ENCODE assay signal across 9 cellular contexts in genomic region chr7:47541485-47541884, GRCh38. TPM values are rescaled to one million over a fixed set of nuclear protein-coding genes. Genes with fewer than 3 reads are reported as not detected.
DNase-seq lines count a peak whose midpoint lies in the region; ATAC-seq, FAIRE-seq and TF ChIP-seq lines count a peak whose summit lies in the region.
"Not testable (repeated sequence)": the region's sequence is repeated elsewhere in the genome, so short reads cannot be mapped to it uniquely, and the experiment has no call there.
"Had no signal": no experiment of that assay in that cellular context is flagged by ENCODE, and none has a peak within 500 bp of the region (broad histone marks: within the 10 kb centered on the region; RNA-seq: fewer than 3 reads in every experiment).

No MANE protein-coding gene starts in this region.

- H3K36me3 ChIP-seq in Caco-2 (ENCODE audit: control insufficient read depth, insufficient read depth, low read length); Panc1 (ENCODE audit: control insufficient read depth, insufficient read depth, low read length); kidney (ENCODE audit: control insufficient read depth in 1 of 2, insufficient read depth in 2 of 2, low read length in 2 of 2): not testable (repeated sequence)

- TF ChIP-seq CTCF in A549 (IDR thresholded peaks at IDR 0.05); Caco-2 (IDR thresholded peaks at IDR 0.05; ENCODE audit: insufficient read depth in 1 of 2, low read depth in 1 of 2, low read length in 1 of 2, severe bottlenecking in 1 of 2, unreplicated experiment in 1 of 2); Panc1 (IDR thresholded peaks at IDR 0.05); chondrocyte (IDR thresholded peaks at IDR 0.05); kidney (IDR thresholded peaks at IDR 0.05; ENCODE audit: borderline replicate concordance, extremely low read depth, insufficient read depth); mesothelial cell of epicardium (IDR thresholded peaks at IDR 0.05; ENCODE audit: unreplicated experiment); osteocyte (IDR thresholded peaks at IDR 0.05): not testable (repeated sequence)

- not testable (repeated sequence) for H3K9ac ChIP-seq in kidney (ENCODE audit: low read length in 2 of 2)

- not testable (repeated sequence) for H3K4me3 Mint-ChIP-seq in Caco-2 (ENCODE audit: unreplicated experiment); chondrocyte (ENCODE audit: unreplicated experiment); mesothelial cell of epicardium; osteocyte (ENCODE audit: unreplicated experiment); stimulated activated naive B cell treated with anti-CD40 and anti-IgM and Interleukin-4, amounts not matched to agents 10 μg/mL and 1 μg/mL and 100 μg/mL, for 72 hours

- intact Hi-C loops in Caco-2 (cut with micrococcal nuclease; ENCODE audit: unreplicated experiment); Panc1 (cut with micrococcal nuclease; ENCODE audit: unreplicated experiment); kidney (cut with DNase I): not testable (repeated sequence)

- H3K27ac ChIP-seq in A549 (peak overlapping the region in 1 of 2 experiments; percentile 81; a peak in 3 of 6 replicates), Panc1 (ENCODE audit: low read length) (peak overlapping the region; percentile 99), kidney (ENCODE audit: low read depth in 2 of 2, low read length in 2 of 2) (peak overlapping the region in 1 of 2 donors; percentile 49)

- H3K4me1 Mint-ChIP-seq in Caco-2 (ENCODE audit: low read depth, unreplicated experiment) (peaks cover 56% of the 10 kb centered on the region), chondrocyte (ENCODE audit: low read depth) (peaks cover 68% of the 10 kb centered on the region), mesothelial cell of epicardium (peaks cover 50% of the 10 kb centered on the region), osteocyte (ENCODE audit: unreplicated experiment) (peaks cover 48% of the 10 kb centered on the region)
- H3K4me1 Mint-ChIP-seq in stimulated activated naive B cell treated with anti-CD40 and anti-IgM and Interleukin-4, amounts not matched to agents 10 μg/mL and 1 μg/mL and 100 μg/mL, for 72 hours = peaks cover 33 to 54% of the 10 kb centered on the region in 2 donors

- POLR2A ChIA-PET in A549 (lab: Yijun Ruan, JAX); Caco-2 (lab: Charles Lee): not testable (repeated sequence)
- POLR2A ChIA-PET in Panc1 (lab: Charles Lee) = interaction anchor here (0.6 to 0.7 kb wide), 2 partner anchors 123 to 394 kb away, joined by 3 to 4 read pairs; no protein-coding TSS in a partner anchor

- H3K4me2 ChIP-seq in A549 = 0 out of 3 replicates have a peak overlapping the region, but pooled peaks have one; percentile 65

- not testable (repeated sequence) for TF ChIP-seq RAD21 in A549 (conservative IDR thresholded peaks at IDR 0.05 in 1 of 2, IDR thresholded peaks at IDR 0.05 in 1 of 2)

- H3K36me3 Mint-ChIP-seq in Caco-2 (ENCODE audit: insufficient read depth, unreplicated experiment) = peaks cover 86% of the 10 kb centered on the region
- H3K36me3 Mint-ChIP-seq in chondrocyte (ENCODE audit: low read depth) = peaks cover 11% of the 10 kb centered on the region
- peaks cover 24% of the 10 kb centered on the region for H3K36me3 Mint-ChIP-seq in mesothelial cell of epicardium
- H3K36me3 Mint-ChIP-seq in osteocyte (ENCODE audit: unreplicated experiment); stimulated activated naive B cell treated with anti-CD40 and anti-IgM and Interleukin-4, amounts not matched to agents 10 μg/mL and 1 μg/mL and 100 μg/mL, for 72 hours: not testable (repeated sequence)

- H3K9me3 ChIP-seq in A549; Caco-2; Panc1 (ENCODE audit: control insufficient read depth, insufficient read depth, low read depth, low read length); kidney (ENCODE audit: control insufficient read depth in 1 of 2, low read length in 2 of 2): not testable (repeated sequence)

- H3K27me3 ChIP-seq in Caco-2 (replicated peaks; ENCODE audit: control insufficient read depth, insufficient read depth, low read length); Panc1 (ENCODE audit: control insufficient read depth, insufficient read depth, low read length): not testable (repeated sequence)

- TF ChIP-seq POLR2A in A549 (IDR thresholded peaks at IDR 0.05; ENCODE audit: low read length) = not testable (repeated sequence)

- CTCF ChIA-PET in A549 (lab: Yijun Ruan, JAX) (interaction anchor here (1.2 kb wide), 1 partner anchor 21 kb away, joined by 3 read pairs; no protein-coding TSS in a partner anchor), Panc1 (lab: Charles Lee) (interaction anchor here (0.7 to 0.9 kb wide), 2 partner anchors 11 to 397 kb away, joined by 3 read pairs; no protein-coding TSS in a partner anchor)
- CTCF ChIA-PET in Caco-2 (lab: Charles Lee) = not testable (repeated sequence)

- not testable (repeated sequence) for H3K4me3 ChIP-seq in A549; Caco-2 (ENCODE audit: low read depth, low read length); kidney (ENCODE audit: low read length in 2 of 2)
- peak overlapping the region in 1 of 2 experiments; percentile 1; a peak in 1 of 4 replicates for H3K4me3 ChIP-seq in Panc1 (ENCODE audit: low read depth in 2 of 2, low read length in 2 of 2)

- not testable (repeated sequence) for TF ChIP-seq EP300 in A549 (IDR thresholded peaks at IDR 0.05)

- not testable (repeated sequence) for DNase-seq in A549 (ENCODE audit: low read depth in 1 of 2, low spot score in 1 of 2); Caco-2; Panc1 (ENCODE audit: low read depth, low spot score); mesothelial cell of epicardium (ENCODE audit: low spot score in 2 of 2, unreplicated experiment in 2 of 2); osteocyte (ENCODE audit: extremely low spot score, unreplicated experiment); stimulated activated naive B cell treated with anti-CD40 and anti-IgM and Interleukin-4, amounts not matched to agents 10 μg/mL and 1 μg/mL and 100 μg/mL, for 72 hours
- DNase-seq in chondrocyte (ENCODE audit: low spot score) (peak; percentile 56), kidney (peak; percentile 10)

- not testable (repeated sequence) for ATAC-seq in A549; Panc1; stimulated activated naive B cell treated with anti-CD40 and anti-IgM and Interleukin-4, amounts not matched to agents 10 μg/mL and 1 μg/mL and 100 μg/mL, for 72 hours (replicated peaks)

- not testable (repeated sequence) for H3K27me3 Mint-ChIP-seq in Caco-2 (ENCODE audit: insufficient read depth, unreplicated experiment); chondrocyte (ENCODE audit: low read depth); mesothelial cell of epicardium (ENCODE audit: low read depth); osteocyte (ENCODE audit: unreplicated experiment)
- H3K27me3 Mint-ChIP-seq in stimulated activated naive B cell treated with anti-CD40 and anti-IgM and Interleukin-4, amounts not matched to agents 10 μg/mL and 1 μg/mL and 100 μg/mL, for 72 hours = peaks cover 15 to 16% of the 10 kb centered on the region in 2 donors

- H3K4me1 ChIP-seq in A549 (peaks cover 97% of the 10 kb centered on the region), Caco-2 (peaks cover 75% of the 10 kb centered on the region), Panc1 (ENCODE audit: control insufficient read depth, insufficient read depth, low read length) (peaks cover 90% of the 10 kb centered on the region), kidney (ENCODE audit: control insufficient read depth in 1 of 2, insufficient read depth in 1 of 2, low read depth in 1 of 2, low read length in 2 of 2) (peaks cover 32 to 48% of the 10 kb centered on the region in 2 donors)

- in situ Hi-C loops in Panc1 (cut with HindIII; ENCODE audit: low pct_unique_long_range_greater_than_20kb, low sequenced_read_pairs) = not testable (repeated sequence)

- H3K9me3 Mint-ChIP-seq in Caco-2 (ENCODE audit: unreplicated experiment); chondrocyte (ENCODE audit: low read depth); mesothelial cell of epicardium; osteocyte (ENCODE audit: unreplicated experiment); stimulated activated naive B cell treated with anti-CD40 and anti-IgM and Interleukin-4, amounts not matched to agents 10 μg/mL and 1 μg/mL and 100 μg/mL, for 72 hours: not testable (repeated sequence)

- H3K27ac Mint-ChIP-seq in Caco-2 (ENCODE audit: unreplicated experiment) (peak overlapping the region; percentile 56), chondrocyte (ENCODE audit: unreplicated experiment) (peak overlapping the region; percentile 97), mesothelial cell of epicardium (peak overlapping the region; percentile 65), osteocyte (ENCODE audit: unreplicated experiment) (peak overlapping the region; percentile 31)
- H3K27ac Mint-ChIP-seq in stimulated activated naive B cell treated with anti-CD40 and anti-IgM and Interleukin-4, amounts not matched to agents 10 μg/mL and 1 μg/mL and 100 μg/mL, for 72 hours = peak overlapping the region; percentile 44

- not testable (repeated sequence) for BruUV-seq in Caco-2 (replicated peaks; lab: Mats Ljungman, UMichigan); Panc1 (replicated peaks; lab: Mats Ljungman, UMichigan)

- not testable (repeated sequence) for FAIRE-seq in A549 (lab: Jason Lieb, UNC); kidney (lab: Jason Lieb, UNC)

- WGBS in A549 (ENCODE audit: missing lambda C conversion rate) = 84% methylated on average over 9 of the region's 9 CpGs

RNA-seq across cellular contexts. Expression of gene TNS3, which starts 40.4 kb away (rescaled TPM):
- polyA plus RNA-seq in A549 (2011; rRNA removed) (134 and 137 TPM in 2 replicates), A549 (2017; fragmentation: RNase III; extraction: RNeasy Plus Mini Kit Qiagen cat#74134 plus additional on column Dnase treatment) (107 to 122 TPM (median 107 TPM) in 3 replicates), kidney (ENCODE audit: insufficient read depth, low read depth, low replicate concordance) (38.4 TPM)
- polyA plus RNA-seq in A549 (2012; cell fraction: cytosol; rRNA removed) = 80.9 and 113 TPM in 2 replicates
- 217 and 283 TPM in 2 replicates for polyA plus RNA-seq in A549 (2012; cell fraction: nucleus; rRNA removed)
- 438 and 510 TPM in 2 replicates for polyA minus RNA-seq in A549 (2011; rRNA and poly(A)+ RNA removed)
- total RNA-seq in Caco-2 (2022) (252 and 263 TPM in 2 replicates), Panc1 (2021; ENCODE audit: unreplicated experiment) (533 TPM), chondrocyte (320 to 433 TPM (median 426 TPM) in 3 replicates), kidney (198 TPM), mesothelial cell of epicardium (427 to 461 TPM (median 452 TPM) in 3 replicates), osteocyte (93.8 and 103 TPM in 2 replicates)
- polyA plus RNA-seq in Panc1 (2012; ENCODE audit: insufficient read length) = 322 TPM
- polyA plus RNA-seq: CD4-positive, CD25-positive, alpha-beta regulatory T cell had no signal

Comparison
In these comparisons a context has a peak if more than half of its experiments do, and no peak if none do; other contexts are left out.
1. H3K27ac Mint-ChIP-seq: peak in every context shown above with its lines; median percentile 97 in chondrocyte; 65 in mesothelial cell of epicardium; 56 in Caco-2; 44 in stimulated activated naive B cell treated with anti-CD40 and anti-IgM and Interleukin-4, amounts not matched to agents 10 μg/mL and 1 μg/mL and 100 μg/mL, for 72 hours; 31 in osteocyte.